In the genomic region with DNA sequence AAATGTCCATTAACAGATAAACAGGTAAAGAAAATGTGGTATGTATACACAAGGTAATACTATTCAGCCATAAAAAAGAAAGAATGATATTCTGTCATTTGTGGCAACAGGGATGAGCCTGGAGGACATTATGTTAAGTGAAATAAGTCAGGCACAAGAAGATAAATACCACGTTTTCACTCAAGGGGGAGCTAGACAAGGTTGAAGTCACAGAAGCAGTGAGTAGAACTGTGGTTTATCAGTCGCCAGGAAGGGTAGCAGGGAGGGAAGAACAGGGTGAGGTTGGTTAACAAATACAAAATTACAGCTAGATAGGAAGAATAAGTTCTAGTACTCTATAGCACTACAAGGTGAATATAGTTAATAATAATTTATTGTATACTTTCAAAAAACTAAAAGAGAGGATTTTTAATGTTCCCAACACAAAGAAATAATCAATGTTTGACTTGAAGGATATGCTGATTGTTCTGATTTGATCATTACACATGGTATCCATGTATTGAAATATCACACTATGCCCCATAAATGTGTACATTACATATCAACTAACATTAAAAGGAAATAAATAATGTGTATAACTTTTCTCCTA, we compare ENCODE assay signal across 8 cellular contexts. TPM values are rescaled to one million over a fixed set of nuclear protein-coding genes. Genes with fewer than 3 reads are reported as not detected.
A peak's percentile ranks its signal among the peaks of the same experiment; 100 is the strongest.
DNase-seq lines count a peak whose midpoint lies in the region; ATAC-seq, FAIRE-seq and TF ChIP-seq lines count a peak whose summit lies in the region.

No MANE protein-coding gene starts in this region.

- H2AK5ac ChIP-seq in IMR-90 (ENCODE audit: low read depth, low read length): no peak overlapping the region

- H3K79me1 ChIP-seq in IMR-90 (ENCODE audit: low read depth in 1 of 2, low read length in 2 of 2): no peaks in the 10 kb centered on the region

- CTCF ChIA-PET in activated CD4-positive, alpha-beta T cell treated with anti-CD3 and anti-CD28 coated beads for 36 hours (lab: Charles Lee): interaction anchor here (0.6 to 1.5 kb wide), 12 partner anchors 9 to 405 kb away, joined by 3 to 8 read pairs (median 4); no protein-coding TSS in a partner anchor
- CTCF ChIA-PET in IMR-90 (lab: Yijun Ruan, JAX): interaction anchor here (0.8 to 1.1 kb wide), 3 partner anchors 12 to 371 kb away, joined by 3 to 5 read pairs (median 3); no protein-coding TSS in a partner anchor
- CTCF ChIA-PET in endothelial cell of umbilical vein (lab: Charles Lee): interaction anchor here (0.6 to 2.9 kb wide), 21 partner anchors 9 to 425 kb away, joined by 3 to 34 read pairs (median 3); a partner anchor contains a TSS

- H3K9me1 ChIP-seq in IMR-90 (ENCODE audit: insufficient read depth, low read length): no peaks in the 10 kb centered on the region
- no peaks in the 10 kb centered on the region for H3K9me1 ChIP-seq in endothelial cell of umbilical vein (replicated peaks; ENCODE audit: control insufficient read depth, extremely low read depth, insufficient read depth, low read length)

- TF ChIP-seq CTCF in IMR-90 (conservative IDR thresholded peaks at IDR 0.05; ENCODE audit: low read depth, low read length): peak; percentile 48
- peak; percentile 80 for TF ChIP-seq CTCF in RWPE2 (IDR thresholded peaks at IDR 0.05; ENCODE audit: poor library complexity, severe bottlenecking)
- peak; percentile 44 to 48 for TF ChIP-seq CTCF in endothelial cell of umbilical vein (IDR thresholded peaks at IDR 0.05; ENCODE audit: extremely low read depth in 1 of 2, insufficient read depth in 1 of 2, low read depth in 1 of 2, low read length in 2 of 2)
- peak; percentile 42 for TF ChIP-seq CTCF in neutrophil (IDR thresholded peaks at IDR 0.05)

- H3K14ac ChIP-seq in IMR-90 (replicated peaks; ENCODE audit: low read depth, low read length): no peak overlapping the region

- H3K9ac ChIP-seq in IMR-90 (ENCODE audit: low read depth, low read length) (no peak overlapping the region), endothelial cell of umbilical vein (replicated peaks; ENCODE audit: extremely low read depth, insufficient read depth, low read length) (no peak overlapping the region)

- H4K91ac ChIP-seq in IMR-90 (ENCODE audit: insufficient read depth, low read depth, low read length): no peak overlapping the region

- POLR2A ChIA-PET in activated CD4-positive, alpha-beta T cell treated with anti-CD3 and anti-CD28 coated beads for 36 hours (lab: Charles Lee): no interaction called here
- POLR2A ChIA-PET in IMR-90 (lab: Charles Lee; ENCODE audit: unreplicated experiment) (no interaction called here), endothelial cell of umbilical vein (lab: Charles Lee) (no interaction called here)

- H2BK120ac ChIP-seq in IMR-90 (ENCODE audit: low read depth, low read length): no peak overlapping the region

- H3K4me3 Mint-ChIP-seq in activated CD4-positive, alpha-beta T cell treated with anti-CD3 and anti-CD28 coated beads for 36 hours: no peak overlapping the region

- H3K36me3 Mint-ChIP-seq in activated CD4-positive, alpha-beta T cell treated with anti-CD3 and anti-CD28 coated beads for 36 hours (ENCODE audit: low read depth): peaks cover 6% of the 10 kb centered on the region

- no peaks in the 10 kb centered on the region for H3K27me3 Mint-ChIP-seq in activated CD4-positive, alpha-beta T cell treated with anti-CD3 and anti-CD28 coated beads for 36 hours

- H2BK20ac ChIP-seq in IMR-90 (ENCODE audit: low read depth, low read length): no peak overlapping the region

- H3K56ac ChIP-seq in IMR-90 (ENCODE audit: extremely low read depth, insufficient read depth, low read length): no peak overlapping the region

- H3K4me2 ChIP-seq in IMR-90 (ENCODE audit: low read depth, low read length) (no peak overlapping the region), endothelial cell of umbilical vein (ENCODE audit: insufficient read depth, low read length) (no peak overlapping the region)

- peak; percentile 19 for DNase-seq in activated CD4-positive, alpha-beta T cell treated with anti-CD3 and anti-CD28 coated beads for 36 hours
- no peak for DNase-seq in activated CD4-positive, alpha-beta T cell treated with anti-CD3 and anti-CD28 coated beads, Interleukin-2, amount 50 U/mL, for 1 hour
- DNase-seq in IMR-90 (peak; percentile 49), RWPE2 (ENCODE audit: low spot score) (no peak), endothelial cell of umbilical vein (ENCODE audit: low read depth, low spot score) (peak; percentile 61)
- no peak for DNase-seq in activated effector memory CD4-positive, alpha-beta T cell treated with Interleukin-2 at 50 U/mL for 16 hours

- no peak overlapping the region for H3K23ac ChIP-seq in IMR-90 (ENCODE audit: low read depth, low read length)

- no peak overlapping the region for H3K27ac Mint-ChIP-seq in activated CD4-positive, alpha-beta T cell treated with anti-CD3 and anti-CD28 coated beads for 36 hours

- no CpG with 5 or more reads among the region's 2 CpGs for WGBS in IMR-90 (ENCODE audit: extremely low coverage in 2 of 2, insufficient read length in 1 of 2), 2 experiments

- no peaks in the 10 kb centered on the region for H3K9me3 Mint-ChIP-seq in activated CD4-positive, alpha-beta T cell treated with anti-CD3 and anti-CD28 coated beads for 36 hours (ENCODE audit: low read depth)

- TF ChIP-seq RAD21 in IMR-90 (IDR thresholded peaks at IDR 0.05; ENCODE audit: low read length): peak; percentile 20

- H3K18ac ChIP-seq in IMR-90 (ENCODE audit: low read depth, low read length): no peak overlapping the region

- no TSS peak for BruUV-seq in IMR-90 (replicated peaks; lab: Mats Ljungman, UMichigan)
- no TSS peak for BruUV-seq in endothelial cell of umbilical vein (replicated peaks; lab: Mats Ljungman, UMichigan)

- H3K4ac ChIP-seq in IMR-90 (ENCODE audit: low read depth, low read length): no peak overlapping the region

- H3K36me3 ChIP-seq in IMR-90 (ENCODE audit: control insufficient read depth, insufficient read depth, low read length): no peaks in the 10 kb centered on the region
- peaks cover 5% of the 10 kb centered on the region; the same call in 1 of the 2 replicates for H3K36me3 ChIP-seq in RWPE2 (ENCODE audit: low read depth)
- no peaks in the 10 kb centered on the region for H3K36me3 ChIP-seq in endothelial cell of umbilical vein (ENCODE audit: control insufficient read depth in 2 of 2, extremely low read depth in 1 of 2, insufficient read depth in 2 of 2, low read length in 2 of 2)
- H3K36me3 ChIP-seq in neutrophil: peaks cover 4% of the 10 kb centered on the region

- intact Hi-C loops in activated CD4-positive, alpha-beta T cell treated with anti-CD3 and anti-CD28 coated beads for 36 hours (cut with DNase I, micrococcal nuclease): loop anchor here (1.0 kb wide), 2 partner anchors 21 to 371 kb away; a partner anchor contains a TSS
- intact Hi-C loops in IMR-90 (cut with micrococcal nuclease): loop anchor here (2.0 kb wide), 1 partner anchor 13 kb away; no protein-coding TSS in a partner anchor
- intact Hi-C loops in endothelial cell of umbilical vein (cut with micrococcal nuclease): loop anchor here (1.0 kb wide), 2 partner anchors 367 to 371 kb away; no protein-coding TSS in a partner anchor

- no peak overlapping the region for H4K8ac ChIP-seq in IMR-90 (ENCODE audit: low read depth in 2 of 2, low read length in 2 of 2)

- in situ Hi-C loops in IMR-90 (cut with MboI; ENCODE audit: low sequenced_read_pairs): no loop called here

- H2AFZ ChIP-seq in IMR-90 (replicated peaks; ENCODE audit: low read length, poor library complexity) (no peak overlapping the region), endothelial cell of umbilical vein (ENCODE audit: low read depth, low read length) (no peak overlapping the region)

- peak; percentile 85 for FAIRE-seq in endothelial cell of umbilical vein (lab: Jason Lieb, UNC)

- H3K4me3 ChIP-seq in IMR-90 (ENCODE audit: insufficient read depth, low read depth, low read length) (no peak overlapping the region), RWPE2 (ENCODE audit: severe bottlenecking) (no peak overlapping the region), endothelial cell of umbilical vein (replicated peaks in 1 of 3; ENCODE audit: insufficient read depth in 1 of 3, low read depth in 1 of 3, low read length in 3 of 3) (no peak overlapping the region), neutrophil (ENCODE audit: low read depth in 1 of 2, low read length in 1 of 2) (no peak overlapping the region)

- no peak overlapping the region for H4K5ac ChIP-seq in IMR-90 (ENCODE audit: low read depth, low read length)

- TF ChIP-seq POLR2A in IMR-90 (IDR thresholded peaks at IDR 0.05; ENCODE audit: low read depth, low read length) (no peak), endothelial cell of umbilical vein (IDR thresholded peaks at IDR 0.05; ENCODE audit: low read depth, low read length) (no peak)

- H2BK15ac ChIP-seq in IMR-90 (ENCODE audit: low read depth, low read length): no peak overlapping the region

- peak; percentile 86 for ATAC-seq in activated CD4-positive, alpha-beta T cell treated with anti-CD3 and anti-CD28 coated beads for 36 hours
- peak; percentile 72 for ATAC-seq in GM19455 (IDR thresholded peaks at IDR 0.05; ENCODE audit: unreplicated experiment)
- peak; percentile 59 for ATAC-seq in IMR-90 (ENCODE audit: low read depth)
- peak; percentile 73; the same call in 2 of the 3 replicates for ATAC-seq in RWPE2 (ENCODE audit: low read depth)

- H2AK9ac ChIP-seq in IMR-90 (replicated peaks; ENCODE audit: low read depth, low read length, poor library complexity): no peak overlapping the region

- H3K4me1 Mint-ChIP-seq in activated CD4-positive, alpha-beta T cell treated with anti-CD3 and anti-CD28 coated beads for 36 hours: peaks cover 8% of the 10 kb centered on the region

- no peaks in the 10 kb centered on the region for H3K27me3 ChIP-seq in IMR-90 (ENCODE audit: control insufficient read depth, insufficient read depth, low read length)
- H3K27me3 ChIP-seq in RWPE2 (ENCODE audit: insufficient read depth, poor library complexity, severe bottlenecking): no peaks in the 10 kb centered on the region
- no peaks in the 10 kb centered on the region for H3K27me3 ChIP-seq in endothelial cell of umbilical vein (ENCODE audit: control insufficient read depth in 2 of 2, insufficient read depth in 2 of 2, low read length in 2 of 2)
- H3K27me3 ChIP-seq in neutrophil: no peaks in the 10 kb centered on the region

- no peaks in the 10 kb centered on the region for H3K9me3 ChIP-seq in IMR-90 (ENCODE audit: control insufficient read depth, insufficient read depth, low read length)
- no peaks in the 10 kb centered on the region for H3K9me3 ChIP-seq in RWPE2 (ENCODE audit: severe bottlenecking)
- no peaks in the 10 kb centered on the region for H3K9me3 ChIP-seq in endothelial cell of umbilical vein (replicated peaks; ENCODE audit: control insufficient read depth, insufficient read depth, low read length)
- no peaks in the 10 kb centered on the region for H3K9me3 ChIP-seq in neutrophil

- no peaks in the 10 kb centered on the region for H3K79me2 ChIP-seq in endothelial cell of umbilical vein (ENCODE audit: control insufficient read depth, insufficient read depth, low read length)

- H2BK5ac ChIP-seq in IMR-90 (ENCODE audit: low read depth, low read length, poor library complexity, severe bottlenecking): no peak overlapping the region

- no peaks in the 10 kb centered on the region for H4K20me1 ChIP-seq in IMR-90 (ENCODE audit: insufficient read depth, low read length)
- H4K20me1 ChIP-seq in endothelial cell of umbilical vein (replicated peaks; ENCODE audit: control insufficient read depth, extremely low read depth, insufficient read depth, low read length): no peaks in the 10 kb centered on the region

- H3K4me1 ChIP-seq in IMR-90 (ENCODE audit: control insufficient read depth, insufficient read depth, low read length) (no peaks in the 10 kb centered on the region), RWPE2 (ENCODE audit: insufficient read depth, poor library complexity, severe bottlenecking) (no peaks in the 10 kb centered on the region), endothelial cell of umbilical vein (ENCODE audit: control insufficient read depth, extremely low read depth, insufficient read depth, low read length) (no peaks in the 10 kb centered on the region), neutrophil (ENCODE audit: control insufficient read depth in 1 of 2, insufficient read depth in 1 of 2, low read depth in 1 of 2, low read length in 1 of 2) (peaks cover 0 to 6% of the 10 kb centered on the region in 2 experiments)

- H3K27ac ChIP-seq in IMR-90 (ENCODE audit: insufficient read depth, low read length) (no peak overlapping the region), RWPE2 (ENCODE audit: poor library complexity, severe bottlenecking) (no peak overlapping the region), endothelial cell of umbilical vein (ENCODE audit: insufficient read depth, low read depth, low read length) (no peak overlapping the region), neutrophil (no peak overlapping the region)

- dilution Hi-C loops in IMR-90 (cut with HindIII; ENCODE audit: low sequenced_read_pairs, unreplicated experiment) (no loop called here), endothelial cell of umbilical vein (cut with MboI; ENCODE audit: extremely low pct_ligation_motif_present, low sequenced_read_pairs) (no loop called here)

RNA-seq across cellular contexts. Expression of a gene that starts 21.1 kb away (rescaled TPM):
- total RNA-seq in activated CD4-positive, alpha-beta T cell treated with anti-CD3 and anti-CD28 coated beads for 36 hours: 1 to 10 TPM; 4.8 to 9.3 TPM
- 9.9 and 11.7 TPM in 2 replicates for total RNA-seq in IMR-90 (2012; rRNA removed)
- 4.9 and 5.7 TPM in 2 replicates for polyA plus RNA-seq in IMR-90 (2012; rRNA removed)
- 1.8 and 3.1 TPM in 2 replicates for polyA plus RNA-seq in IMR-90 (2012; cell fraction: cytosol; rRNA removed)
- 0.46 and 3.0 TPM in 2 replicates for polyA plus RNA-seq in IMR-90 (2012; cell fraction: nucleus; rRNA removed; ENCODE audit: low replicate concordance)
- total RNA-seq in endothelial cell of umbilical vein: 5.4 and 5.5 TPM in 2 replicates
- 2.2 and 3.9 TPM in 2 replicates for polyA plus RNA-seq in endothelial cell of umbilical vein
- 4.3 and 4.9 TPM in 2 replicates for polyA plus RNA-seq in endothelial cell of umbilical vein (2011; cell fraction: cytosol; rRNA removed)
- 3.2 and 4.4 TPM in 2 replicates for polyA plus RNA-seq in endothelial cell of umbilical vein (2011; cell fraction: nucleus; rRNA removed)
- 6.1 and 9.1 TPM in 2 replicates for polyA plus RNA-seq in endothelial cell of umbilical vein (2012)
- polyA minus RNA-seq in endothelial cell of umbilical vein: 2.9 and 4.0 TPM in 2 replicates
- polyA minus RNA-seq in endothelial cell of umbilical vein (2011; cell fraction: cytosol; rRNA and poly(A)+ RNA removed): 9.0 TPM
- 2.8 and 5.0 TPM in 2 replicates for polyA minus RNA-seq in endothelial cell of umbilical vein (2011; cell fraction: nucleus; rRNA and poly(A)+ RNA removed)

RNA-seq across cellular contexts. Expression of a gene that starts 21.2 kb away (rescaled TPM):
- 10 to 100 TPM; 15.8 to 17.9 TPM for total RNA-seq in activated CD4-positive, alpha-beta T cell treated with anti-CD3 and anti-CD28 coated beads for 36 hours
- total RNA-seq in IMR-90 (2012; rRNA removed): 10.6 and 10.9 TPM in 2 replicates
- polyA plus RNA-seq in IMR-90 (2012; rRNA removed): 4.7 and 6.1 TPM in 2 replicates
- polyA plus RNA-seq in IMR-90 (2012; cell fraction: cytosol; rRNA removed): 1.9 and 2.5 TPM in 2 replicates
- polyA plus RNA-seq in IMR-90 (2012; cell fraction: nucleus; rRNA removed; ENCODE audit: low replicate concordance): 2.9 and 8.0 TPM in 2 replicates
- 11.3 and 12.4 TPM in 2 replicates for total RNA-seq in endothelial cell of umbilical vein
- 3.7 and 4.3 TPM in 2 replicates for polyA plus RNA-seq in endothelial cell of umbilical vein
- 7.0 and 7.1 TPM in 2 replicates for polyA plus RNA-seq in endothelial cell of umbilical vein (2011; cell fraction: cytosol; rRNA removed)
- polyA plus RNA-seq in endothelial cell of umbilical vein (2011; cell fraction: nucleus; rRNA removed): 10.9 and 11.5 TPM in 2 replicates
- 6.2 and 9.6 TPM in 2 replicates for polyA plus RNA-seq in endothelial cell of umbilical vein (2012)
- 7.6 and 9.0 TPM in 2 replicates for polyA minus RNA-seq in endothelial cell of umbilical vein
- 7.8 TPM for polyA minus RNA-seq in endothelial cell of umbilical vein (2011; cell fraction: cytosol; rRNA and poly(A)+ RNA removed)
- 12.2 and 15.1 TPM in 2 replicates for polyA minus RNA-seq in endothelial cell of umbilical vein (2011; cell fraction: nucleus; rRNA and poly(A)+ RNA removed)

Comparison
In these comparisons a context has a peak if more than half of its experiments do, and no peak if none do; other contexts are left out.
1. DNase-seq: peak in activated CD4-positive, alpha-beta T cell treated with anti-CD3 and anti-CD28 coated beads for 36 hours (single experiment), IMR-90 (single experiment) and endothelial cell of umbilical vein (single experiment); none in activated CD4-positive, alpha-beta T cell treated with anti-CD3 and anti-CD28 coated beads, Interleukin-2, amount 50 U/mL, for 1 hour (single experiment), RWPE2 (single experiment) and activated effector memory CD4-positive, alpha-beta T cell treated with Interleukin-2 at 50 U/mL for 16 hours (single experiment).
2. Peak in every context shown above with its lines, with median percentiles within 50 percentile points of each other: ATAC-seq and CTCF ChIP-seq.